In genomic region chr10:12129222-12130111, GRCh38 we compare ENCODE assay signal across 7 cellular contexts. TPM values are rescaled to one million over a fixed set of nuclear protein-coding genes. Genes with fewer than 3 reads are reported as not detected.
DNase-seq lines count a peak whose midpoint lies in the region; ATAC-seq and TF ChIP-seq lines count a peak whose summit lies in the region.

Gene SEC61A2, plus strand, starts transcription at chr10:12129677. Its CDS starts 111 bp downstream, at chr10:12129788.

- H3K27me3 ChIP-seq in ascending aorta = no peaks in the 10 kb centered on the region

- peak within 1 kb of the TSS; percentile 67 to 97 for H3K4me3 ChIP-seq in ascending aorta

- intact Hi-C loops in T-helper 2 cell treated with Interferon-gamma antibody and Interleukin-4, amounts not matched to agents 100 ng/mL and 5 ng/mL, for 36 hours (cut with micrococcal nuclease) = loop anchor here (1.0 to 5.0 kb wide), 4 partner anchors 61 to 1218 kb away; partner anchors contain the start of genes CAMK1D, DHTKD1, NUDT5 and SEPHS1
- intact Hi-C loops in ascending aorta (cut with DNase I) = loop anchor here (1.0 to 2.0 kb wide), 3 partner anchors 61 to 87 kb away; partner anchors contain the start of genes DHTKD1, NUDT5 and UPF2

- peak within 1 kb of the TSS; percentile 78 to 84 for H3K27ac ChIP-seq in ascending aorta

- TF ChIP-seq CTCF in ascending aorta (IDR thresholded peaks at IDR 0.05) = no peak

- H3K9me3 ChIP-seq in ascending aorta = no peaks in the 10 kb centered on the region

- H3K36me3 ChIP-seq in ascending aorta = peaks cover 0 to 9% of the 10 kb centered on the region in 2 donors

- ATAC-seq in GM18499 (IDR thresholded peaks at IDR 0.05; ENCODE audit: insufficient read depth, unreplicated experiment) = peak; percentile 70
- peak; percentile 86 for ATAC-seq in HG02884 (IDR thresholded peaks at IDR 0.05; ENCODE audit: unreplicated experiment)

- peaks cover 0 to 2% of the 10 kb centered on the region in 2 donors for H3K4me1 ChIP-seq in ascending aorta

- DNase-seq in NCI-H1694 (lab: John Stamatoyannopoulos, UW) = peak; percentile 56
- DNase-seq in ascending aorta (ENCODE audit: low spot score in 2 of 2) = peak; percentile 71 to 96
- peak; percentile 99 for DNase-seq in hepatic stellate cell (ENCODE audit: low spot score)
- DNase-seq in renal cortical epithelial cell (ENCODE audit: low read depth) = peak; percentile 61

RNA-seq across cellular contexts. Expression of gene SEC61A2, which starts in this region (rescaled TPM):
- total RNA-seq in T-helper 2 cell treated with Interferon-gamma antibody and Interleukin-4, amounts not matched to agents 100 ng/mL and 5 ng/mL, for 36 hours = 10.6 and 12.5 TPM in 2 replicates
- total RNA-seq in ascending aorta (1.9 TPM), renal cortical epithelial cell (9.4 and 17.5 TPM in 2 replicates)

Comparison
In these comparisons a context has a peak if more than half of its experiments do, and no peak if none do; other contexts are left out.
1. Peak in every context shown above with its lines: DNase-seq, ATAC-seq, H3K4me3 ChIP-seq and H3K27ac ChIP-seq.